Comparison of ENCODE assay signal across 9 cellular contexts in genomic region chr5:172640822-172641358, GRCh38. TPM values are rescaled to one million over a fixed set of nuclear protein-coding genes. Genes with fewer than 3 reads are reported as not detected.
DNase-seq lines count a peak whose midpoint lies in the region; ATAC-seq, FAIRE-seq and TF ChIP-seq lines count a peak whose summit lies in the region.
"Had no signal": no experiment of that assay in that cellular context is flagged by ENCODE, and none has a peak within 500 bp of the region (broad histone marks: within the 10 kb centered on the region; RNA-seq: fewer than 3 reads in every experiment).

Gene NEURL1B (plus strand): TSS chr5:172641263. CDS start chr5:172641407, 144 bp downstream.

- TF ChIP-seq CTCF in thyroid gland (IDR thresholded peaks at IDR 0.05) = no peak

- WGBS in thyroid gland, 2 donors = 0% methylated on average over 1 to 8 of the region's 54 CpGs

- H3K27me3 Mint-ChIP-seq in natural killer cell treated with Interleukin-12 subunit alpha and Interleukin-12 subunit beta and Interleukin-15 and Interleukin-18, amount 100 ng/mL, for 72 hours = peaks cover 17 to 30% of the 10 kb centered on the region in 2 donors

- H3K9me3 Mint-ChIP-seq in natural killer cell treated with Interleukin-12 subunit alpha and Interleukin-12 subunit beta and Interleukin-15 and Interleukin-18, amount 100 ng/mL, for 72 hours = no peaks in the 10 kb centered on the region

- H3K27ac ChIP-seq in thyroid gland = peak within 1 kb of the TSS; percentile 70 to 87 (median 84)

- no peaks in the 10 kb centered on the region for H3K36me3 Mint-ChIP-seq in natural killer cell treated with Interleukin-12 subunit alpha and Interleukin-12 subunit beta and Interleukin-15 and Interleukin-18, amount 100 ng/mL, for 72 hours

- peaks cover 5% of the 10 kb centered on the region in 2 donors for H3K4me1 Mint-ChIP-seq in natural killer cell treated with Interleukin-12 subunit alpha and Interleukin-12 subunit beta and Interleukin-15 and Interleukin-18, amount 100 ng/mL, for 72 hours (ENCODE audit: low read depth in 2 of 2)

- peak within 1 kb of the TSS; percentile 65 for H3K4me3 Mint-ChIP-seq in natural killer cell treated with Interleukin-12 subunit alpha and Interleukin-12 subunit beta and Interleukin-15 and Interleukin-18, amount 100 ng/mL, for 72 hours

- DNase-seq in NCI-H1436 (lab: John Stamatoyannopoulos, UW) (peak; percentile 66), NCI-H1436 treated with DMSO at 0.1 percent for 48 hours (lab: John Stamatoyannopoulos, UW) (no peak), HT-29 (ENCODE audit: low spot score) (peak; percentile 44), OCI-M1 (lab: John Stamatoyannopoulos, UW) (peak; percentile 70), frontal cortex (ENCODE audit: low spot score in 2 of 2) (peak; percentile 91 to 93), thyroid gland (peak; percentile 51 to 62)
- peak; percentile 30 for DNase-seq in activated naive CD4-positive, alpha-beta T cell treated with Interleukin-2 at 50 U/mL for 16 hours
- DNase-seq in natural killer cell treated with Interleukin-12 subunit alpha and Interleukin-12 subunit beta and Interleukin-15 and Interleukin-18, amount 100 ng/mL, for 72 hours (ENCODE audit: low spot score) = peak; percentile 67

- H3K27me3 ChIP-seq in thyroid gland = no peaks in the 10 kb centered on the region

- peaks cover 3 to 14% of the 10 kb centered on the region in 2 donors for H3K4me1 ChIP-seq in thyroid gland

- FAIRE-seq in frontal cortex (lab: Jason Lieb, UNC) = no peak
- FAIRE-seq: A204.1 had no signal

- peak within 1 kb of the TSS; percentile 21 to 55 (median 49) for H3K4me3 ChIP-seq in thyroid gland (replicated peaks in 1 of 3)

- H3K36me3 ChIP-seq in thyroid gland = no peaks in the 10 kb centered on the region

- no peaks in the 10 kb centered on the region for H3K9me3 ChIP-seq in thyroid gland

- intact Hi-C loops in thyroid gland (cut with DNase I) = no loop called here

- ATAC-seq in natural killer cell treated with Interleukin-12 subunit alpha and Interleukin-12 subunit beta and Interleukin-15 and Interleukin-18, amount 100 ng/mL, for 72 hours = peak; percentile 86 to 91

- no peak within 1 kb of the TSS for H3K27ac Mint-ChIP-seq in natural killer cell treated with Interleukin-12 subunit alpha and Interleukin-12 subunit beta and Interleukin-15 and Interleukin-18, amount 100 ng/mL, for 72 hours

- TF ChIP-seq POLR2A in thyroid gland (IDR thresholded peaks at IDR 0.05) = peak in 1 of 2 donors; percentile 16

RNA-seq across cellular contexts. Expression of gene NEURL1B, which starts in this region (rescaled TPM):
- 0.26 and 0.79 TPM in 2 replicates for total RNA-seq in HT-29 (2014; rRNA removed; shearing (Covaris generic))
- 16.3 TPM for total RNA-seq in frontal cortex
- total RNA-seq in natural killer cell treated with Interleukin-12 subunit alpha and Interleukin-12 subunit beta and Interleukin-15 and Interleukin-18, amount 100 ng/mL, for 72 hours = under 1 TPM; 0.14 to 0.36 TPM
- total RNA-seq in thyroid gland = 10 to 100 TPM in 2 of 4 donors, 1 to 10 TPM in 2; 8.2 to 29.9 (median 10.9) TPM

Comparison
In these comparisons a context has a peak if more than half of its experiments do, and no peak if none do; other contexts are left out.
1. Peak in DNase-seq in HT-29; RNA of the gene not detected or under 1 TPM.
2. Peak in DNase-seq and ATAC-seq in natural killer cell treated with Interleukin-12 subunit alpha and Interleukin-12 subunit beta and Interleukin-15 and Interleukin-18, amount 100 ng/mL, for 72 hours; RNA of the gene not detected or under 1 TPM.